ENCODE assay signal across 8 cellular contexts in genomic region chr2:95122197-95122551, GRCh38. TPM values are rescaled to one million over a fixed set of nuclear protein-coding genes. Genes with fewer than 3 reads are reported as not detected.
DNase-seq lines count a peak whose midpoint lies in the region; TF ChIP-seq lines count a peak whose summit lies in the region.

No MANE protein-coding gene starts in this region.

- H2BK15ac ChIP-seq in H9 (ENCODE audit: low read depth, low read length): no peak overlapping the region

- H2BK12ac ChIP-seq in H9 (ENCODE audit: insufficient read length, low read depth, low read length): no peak overlapping the region

- TF ChIP-seq EP300 in sigmoid colon (IDR thresholded peaks at IDR 0.05): no peak

- H3K9me3 ChIP-seq in H9 (ENCODE audit: control insufficient read depth, low read depth, low read length) (no peaks in the 10 kb centered on the region), Peyer's patch (no peaks in the 10 kb centered on the region), sigmoid colon (no peaks in the 10 kb centered on the region)

- no peak overlapping the region for H3T11ph ChIP-seq in H9 (ENCODE audit: low read length)

- no peak overlapping the region for H4K91ac ChIP-seq in H9 (ENCODE audit: insufficient read length, low read depth, low read length)

- H3K4ac ChIP-seq in H9 (ENCODE audit: low read depth, low read length): no peak overlapping the region

- TF ChIP-seq CTCF in GM06990 (IDR thresholded peaks at IDR 0.05; ENCODE audit: insufficient read depth, low read length, poor library complexity, severe bottlenecking): no peak
- TF ChIP-seq CTCF in H9 (conservative IDR thresholded peaks at IDR 0.05): no peak
- TF ChIP-seq CTCF in Peyer's patch (IDR thresholded peaks at IDR 0.05): no peak
- no peak for TF ChIP-seq CTCF in fibroblast of mammary gland (conservative IDR thresholded peaks at IDR 0.05; ENCODE audit: control insufficient read depth, insufficient read depth, low read depth, low read length)
- no peak for TF ChIP-seq CTCF in sigmoid colon (IDR thresholded peaks at IDR 0.05)

- H3K27ac ChIP-seq in H9 (ENCODE audit: insufficient read length, low read depth, low read length): no peak overlapping the region
- H3K27ac ChIP-seq in Peyer's patch: peak overlapping the region; percentile 91 to 95 (median 94)
- peak overlapping the region; percentile 89 to 95 (median 92) for H3K27ac ChIP-seq in sigmoid colon

- H3K36me3 ChIP-seq in GM06990 (ENCODE audit: control insufficient read depth, insufficient read depth, low read length) (no peaks in the 10 kb centered on the region), Peyer's patch (no peaks in the 10 kb centered on the region), sigmoid colon (peaks cover 0 to 2% (median 0%) of the 10 kb centered on the region in 4 donors)

- no peak overlapping the region for H3K18ac ChIP-seq in H9 (ENCODE audit: insufficient read length, low read depth, low read length)

- no peak for TF ChIP-seq POLR2A in Peyer's patch (IDR thresholded peaks at IDR 0.05)
- TF ChIP-seq POLR2A in sigmoid colon (IDR thresholded peaks at IDR 0.05): no peak

- DNase-seq in GM06990 (ENCODE audit: extremely low read depth, insufficient read length) (no peak), H9 (no peak), Peyer's patch (no peak), fibroblast of mammary gland (ENCODE audit: low read depth) (no peak), sigmoid colon (no peak), AML-193 (lab: John Stamatoyannopoulos, UW) (no peak), AG08395 (ENCODE audit: low spot score) (no peak), epidermal melanocyte (ENCODE audit: insufficient read length, low spot score) (no peak)

- H4K5ac ChIP-seq in H9 (ENCODE audit: insufficient read length, low read depth, low read length): no peak overlapping the region

- H2AFZ ChIP-seq in H9 (ENCODE audit: low read length): no peak overlapping the region

- H3K27me3 ChIP-seq in GM06990 (replicated peaks; ENCODE audit: control insufficient read depth, insufficient read depth, low read length): no peaks in the 10 kb centered on the region
- no peaks in the 10 kb centered on the region; the same call in 1 of the 2 replicates for H3K27me3 ChIP-seq in H9 (ENCODE audit: insufficient read depth, low read length)
- H3K27me3 ChIP-seq in Peyer's patch: no peaks in the 10 kb centered on the region
- no peaks in the 10 kb centered on the region for H3K27me3 ChIP-seq in sigmoid colon

- H3K4me1 ChIP-seq in H9 (ENCODE audit: insufficient read depth, low read length) (no peaks in the 10 kb centered on the region; the same call in 1 of the 2 replicates), Peyer's patch (peaks cover 0 to 32% (median 0%) of the 10 kb centered on the region in 4 donors), sigmoid colon (peaks cover 0 to 35% (median 26%) of the 10 kb centered on the region in 4 donors)

- no peaks in the 10 kb centered on the region for H3K23me2 ChIP-seq in H9 (ENCODE audit: insufficient read length, low read depth, low read length, poor library complexity, severe bottlenecking)

- H3K27ac Mint-ChIP-seq in H9: peak overlapping the region in 2 of 3 experiments; percentile 83 to 91; a peak in 2 of 7 replicates

- peaks cover 13% of the 10 kb centered on the region; the same call in 1 of the 2 replicates for H3K79me2 ChIP-seq in H9 (ENCODE audit: insufficient read depth, low read length)

- no peak overlapping the region for H2BK5ac ChIP-seq in H9 (ENCODE audit: insufficient read length, low read length)

- no peak overlapping the region for H2AK5ac ChIP-seq in H9 (ENCODE audit: insufficient read length, low read length)

- peaks cover 3% of the 10 kb centered on the region for H3K79me1 ChIP-seq in H9 (ENCODE audit: insufficient read depth, low read depth, low read length, poor library complexity, severe bottlenecking)

- no peaks in the 10 kb centered on the region for H4K20me1 ChIP-seq in H9 (ENCODE audit: control insufficient read depth, insufficient read depth, insufficient read length)

- H3K14ac ChIP-seq in H9 (ENCODE audit: insufficient read depth, low read length): no peak overlapping the region

- peak overlapping the region; percentile 60 for H3K9ac ChIP-seq in H9 (ENCODE audit: extremely low read depth, insufficient read length, low read length)

- no peak overlapping the region for H4K8ac ChIP-seq in H9 (replicated peaks; ENCODE audit: insufficient read length, low read depth, low read length)

- H3K4me3 ChIP-seq in GM06990 (replicated peaks; ENCODE audit: low read depth, low read length) (peak overlapping the region; percentile 97), Peyer's patch (peak overlapping the region; percentile 91 to 97 (median 95)), fibroblast of mammary gland (ENCODE audit: control insufficient read depth, low read depth, low read length) (peak overlapping the region; percentile 98), sigmoid colon (peak overlapping the region; percentile 75 to 94 (median 84))

- H3K56ac ChIP-seq in H9 (ENCODE audit: insufficient read length, low read depth, low read length): no peak overlapping the region

- peaks cover 12% of the 10 kb centered on the region for H3K27me3 Mint-ChIP-seq in H9 (ENCODE audit: low read depth)

- intact Hi-C loops in sigmoid colon (cut with DNase I): no loop called here

- H2BK120ac ChIP-seq in H9 (ENCODE audit: low read depth, low read length, poor library complexity, severe bottlenecking): no peak overlapping the region

- H2BK20ac ChIP-seq in H9 (ENCODE audit: low read depth, low read length, poor library complexity, severe bottlenecking): no peak overlapping the region

- H3K4me1 Mint-ChIP-seq in H9: peaks cover 26 to 27% of the 10 kb centered on the region in 2 experiments

- WGBS in H9 (ENCODE audit: extremely low coverage, insufficient read length, low lambda C conversion rate): no CpG with 5 or more reads among the region's 5 CpGs
- WGBS in sigmoid colon, 2 donors: 9 to 26% methylated on average over 5 of the region's 5 CpGs

- H3K23ac ChIP-seq in H9 (ENCODE audit: insufficient read length, low read depth, low read length): no peak overlapping the region

- H3K4me2 ChIP-seq in H9 (ENCODE audit: insufficient read depth, insufficient read length, low read length): peak overlapping the region; percentile 47

- peaks cover 5 to 16% (median 15%) of the 10 kb centered on the region in 3 experiments for H3K36me3 Mint-ChIP-seq in H9 (ENCODE audit: insufficient read depth in 1 of 3, low read depth in 3 of 3)

- H3K4me3 Mint-ChIP-seq in H9: peak overlapping the region; percentile 97 to 98

- H3K9me3 Mint-ChIP-seq in H9: peaks cover 3 to 5% of the 10 kb centered on the region in 2 experiments; a peak in 4 of 5 replicates

RNA-seq across cellular contexts. Expression of gene MRPS5, which starts 0.6 kb away (rescaled TPM):
- 50.9 and 51.4 TPM in 2 replicates for total RNA-seq in H9 (2021)
- 10 to 100 TPM; 52.0 to 87.3 (median 66.2) TPM for total RNA-seq in Peyer's patch
- total RNA-seq in sigmoid colon: 10 to 100 TPM; 43.5 to 77.3 (median 48.3) TPM
- 10 to 100 TPM; 55.9 to 78.3 (median 70.3) TPM for polyA plus RNA-seq in sigmoid colon

RNA-seq across cellular contexts. Expression of gene ZNF514, which starts 37.5 kb away (rescaled TPM):
- 11.9 and 12.9 TPM in 2 replicates for total RNA-seq in H9 (2021)
- total RNA-seq in Peyer's patch: 10 to 100 TPM; 14.2 to 52.0 (median 23.6) TPM
- 10 to 100 TPM; 12.0 to 29.4 (median 16.5) TPM for total RNA-seq in sigmoid colon
- polyA plus RNA-seq in sigmoid colon: 1 to 10 TPM; 4.8 to 8.6 (median 6.9) TPM

RNA-seq across cellular contexts. Expression of gene ZNF2, which starts 43.4 kb away (rescaled TPM):
- total RNA-seq in H9 (2021) (2.2 and 2.7 TPM in 2 replicates), Peyer's patch (1 to 10 TPM in 3 of 4 donors, not detected in 1; 3.2 to 3.8 (median 3.7) TPM), sigmoid colon (1 to 10 TPM; 2.5 to 5.8 (median 3.3) TPM)
- 1 to 10 TPM in 2 of 3 donors, not detected in 1; 1.6 to 2.1 TPM for polyA plus RNA-seq in sigmoid colon
